In the genomic region with DNA sequence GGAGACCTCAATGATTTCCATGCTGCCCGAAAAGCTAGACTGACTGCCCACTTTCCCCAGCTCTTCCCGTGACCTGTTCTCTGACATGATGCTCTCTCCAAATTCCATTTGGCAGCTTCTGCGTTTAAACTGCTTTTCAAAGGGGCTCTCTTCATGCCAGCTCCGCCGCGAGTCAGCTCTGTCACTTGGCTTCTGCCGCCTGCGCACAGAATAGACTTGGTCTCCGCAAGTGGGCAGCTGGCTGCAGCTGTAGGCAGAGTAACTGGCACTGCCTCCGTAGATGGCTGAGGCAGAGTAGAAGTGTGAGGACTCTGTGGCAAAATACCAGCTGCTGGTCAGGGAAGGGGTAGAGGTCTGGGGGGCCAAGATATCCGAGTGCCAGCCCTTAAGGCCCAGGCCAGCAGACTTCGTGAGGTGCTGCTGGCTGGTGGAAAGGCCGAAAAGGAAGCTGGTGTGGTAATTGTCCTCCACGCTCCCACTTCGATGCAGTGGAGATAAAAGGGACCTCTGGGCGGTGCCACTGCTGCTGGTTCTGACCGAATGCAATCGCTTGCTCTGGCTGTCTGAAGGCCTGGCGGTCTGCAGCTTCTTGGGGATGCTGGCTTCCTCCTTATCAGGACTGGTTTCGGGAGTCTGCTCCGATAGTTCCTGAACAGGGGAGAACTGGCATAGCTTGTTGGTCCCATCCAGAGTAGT, we compare ENCODE assay signal across 17 cellular contexts.
DNase-seq lines count a peak whose midpoint lies in the region; ATAC-seq lines count a peak whose summit lies in the region.
"Had no signal": no experiment of that assay in that cellular context is flagged by ENCODE, and none has a peak within 500 bp of the region (broad histone marks: within the 10 kb centered on the region; RNA-seq: fewer than 3 reads in every experiment).

No MANE protein-coding gene starts in this region.

- peak overlapping the region; percentile 54 for H3K27ac Mint-ChIP-seq in activated naive CD8-positive, alpha-beta T cell
- H3K27ac Mint-ChIP-seq in activated naive CD8-positive, alpha-beta T cell treated with anti-CD3 and anti-CD28 coated beads for 36 hours, result no peak overlapping the region
- H3K27ac Mint-ChIP-seq: activated B cell treated with CpG ODN at 0.5 μM for 24 hours, neural progenitor cell had no signal

- H3K36me3 ChIP-seq in SJCRH30, result no peaks in the 10 kb centered on the region; the same call in 1 of the 2 replicates
- H3K36me3 ChIP-seq: neural progenitor cell had no signal

- DNase-seq in activated naive CD8-positive, alpha-beta T cell treated with anti-CD3 and anti-CD28 coated beads for 36 hours, result no peak
- peak; percentile 94 for DNase-seq in medulla oblongata (ENCODE audit: extremely low spot score)
- peak; percentile 90 for DNase-seq in superior temporal gyrus (ENCODE audit: extremely low spot score)
- DNase-seq in NCI-H345 (lab: John Stamatoyannopoulos, UW), result no peak
- no peak for DNase-seq in SJCRH30
- DNase-seq: activated B cell treated with CpG ODN at 0.5 μM for 24 hours; activated CD8-positive, alpha-beta memory T cell treated with anti-CD3 and anti-CD28 coated beads, Interleukin-2, amount 50 U/mL, for 48 hours; adrenal gland; foreskin melanocyte; mammary epithelial cell; NCI-H146; right cardiac atrium; RPMI8226 had no signal

- H3K27ac ChIP-seq in angular gyrus (ENCODE audit: low read depth, low read length), result peak overlapping the region; percentile 92
- H3K27ac ChIP-seq in SJCRH30, result no peak overlapping the region
- H3K27ac ChIP-seq: adrenal gland, neural progenitor cell had no signal

- no peaks in the 10 kb centered on the region for H3K4me1 ChIP-seq in SJCRH30
- H3K4me1 ChIP-seq: adrenal gland, neural progenitor cell had no signal

- no peak overlapping the region for H3K4me3 Mint-ChIP-seq in activated naive CD8-positive, alpha-beta T cell
- H3K4me3 Mint-ChIP-seq in activated naive CD8-positive, alpha-beta T cell treated with anti-CD3 and anti-CD28 coated beads for 36 hours, result no peak overlapping the region
- H3K4me3 Mint-ChIP-seq: activated B cell treated with CpG ODN at 0.5 μM for 24 hours, neural progenitor cell had no signal

- no peaks in the 10 kb centered on the region for H3K27me3 ChIP-seq in SJCRH30
- H3K27me3 ChIP-seq: adrenal gland, neural progenitor cell had no signal

- ATAC-seq in HG03280 (IDR thresholded peaks at IDR 0.05; ENCODE audit: unreplicated experiment), result no peak

- H3K36me3 Mint-ChIP-seq in activated naive CD8-positive, alpha-beta T cell, result peaks cover 24% of the 10 kb centered on the region
- H3K36me3 Mint-ChIP-seq in activated naive CD8-positive, alpha-beta T cell treated with anti-CD3 and anti-CD28 coated beads for 36 hours, result peaks cover 71% of the 10 kb centered on the region

- no peaks in the 10 kb centered on the region for H3K9me3 Mint-ChIP-seq in activated naive CD8-positive, alpha-beta T cell (ENCODE audit: low read depth)
- H3K9me3 Mint-ChIP-seq in activated naive CD8-positive, alpha-beta T cell treated with anti-CD3 and anti-CD28 coated beads for 36 hours, result no peaks in the 10 kb centered on the region
- H3K9me3 Mint-ChIP-seq: activated B cell treated with CpG ODN at 0.5 μM for 24 hours, neural progenitor cell had no signal

- H3K27me3 Mint-ChIP-seq in activated naive CD8-positive, alpha-beta T cell, result no peaks in the 10 kb centered on the region
- H3K27me3 Mint-ChIP-seq in activated naive CD8-positive, alpha-beta T cell treated with anti-CD3 and anti-CD28 coated beads for 36 hours, result no peaks in the 10 kb centered on the region
- H3K27me3 Mint-ChIP-seq: activated B cell treated with CpG ODN at 0.5 μM for 24 hours had no signal

- H3K4me3 ChIP-seq in SJCRH30, result no peak overlapping the region
- H3K4me3 ChIP-seq: adrenal gland, neural progenitor cell had no signal

- no peaks in the 10 kb centered on the region for H3K9me3 ChIP-seq in SJCRH30 (replicated peaks)
- H3K9me3 ChIP-seq: adrenal gland had no signal

- H3K4me1 Mint-ChIP-seq in activated naive CD8-positive, alpha-beta T cell (ENCODE audit: low read depth), result peaks cover 69% of the 10 kb centered on the region
- H3K4me1 Mint-ChIP-seq in activated naive CD8-positive, alpha-beta T cell treated with anti-CD3 and anti-CD28 coated beads for 36 hours, result peaks cover 49% of the 10 kb centered on the region
- H3K4me1 Mint-ChIP-seq: neural progenitor cell had no signal

Comparison
In these comparisons a context has a peak if more than half of its experiments do, and no peak if none do; other contexts are left out.
1. DNase-seq: peak in medulla oblongata (single experiment) and superior temporal gyrus (single experiment); none in activated naive CD8-positive, alpha-beta T cell treated with anti-CD3 and anti-CD28 coated beads for 36 hours (single experiment), NCI-H345 (single experiment) and SJCRH30 (0 of 2).